Comparison of ENCODE assay signal across 29 cellular contexts in the genomic region with DNA sequence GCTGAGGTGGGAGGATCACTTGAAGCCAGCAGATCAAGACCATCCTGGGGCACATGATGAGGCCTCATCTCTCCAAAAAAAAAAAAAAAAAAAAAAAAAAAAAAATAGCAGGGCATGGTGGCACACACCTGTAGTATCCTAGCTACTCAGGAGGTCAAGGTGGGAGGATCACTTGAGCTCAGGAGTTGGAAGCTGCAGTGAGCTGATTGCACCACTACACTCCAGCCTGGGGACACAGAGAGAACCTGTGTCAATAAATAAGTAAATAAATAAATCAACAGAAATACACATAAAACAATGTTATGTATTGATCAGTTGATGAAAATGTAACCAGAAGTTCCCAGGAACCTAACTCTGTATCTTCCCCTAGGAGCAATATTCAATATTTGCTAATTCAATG.
"Had no signal": no experiment of that assay in that cellular context is flagged by ENCODE, and none has a peak within 500 bp of the region (broad histone marks: within the 10 kb centered on the region; RNA-seq: fewer than 3 reads in every experiment).

No MANE protein-coding gene starts in this region.

- H3K4me1 ChIP-seq: stomach, suprapubic skin, testis, thyroid gland, tibial artery, tibial nerve, transverse colon, upper lobe of left lung, upper lobe of right lung, uterus, vagina had no signal

- H3K36me3 Mint-ChIP-seq: stimulated activated effector memory CD8-positive, alpha-beta T cell treated with anti-CD3 and anti-CD28 coated beads, Interleukin-12 subunit alpha, Interleukin-12 subunit beta, amount 100 ng/mL, for 72 hours; type B pancreatic cell had no signal

- H3K27me3 ChIP-seq: stomach, suprapubic skin, testis, thyroid gland, tibial artery, tibial nerve, transverse colon, upper lobe of left lung, upper lobe of right lung, uterus, vagina had no signal

- FAIRE-seq: urothelium cell line had no signal

- H3K27me3 Mint-ChIP-seq: stimulated activated memory B cell treated with anti-CD40 and anti-IgM and Interleukin-4, amounts not matched to agents 10 μg/mL and 1 μg/mL and 100 μg/mL, for 72 hours; stimulated activated naive B cell treated with anti-CD40 and anti-IgM and Interleukin-4, amounts not matched to agents 10 μg/mL and 1 μg/mL and 100 μg/mL, for 72 hours; stimulated activated naive CD8-positive, alpha-beta T cell treated with anti-CD3 and anti-CD28 coated beads, Interleukin-15, amount 100 ng/mL, for 72 hours; stimulated activated naive CD8-positive, alpha-beta T cell treated with anti-CD3 and anti-CD28 coated beads, Interleukin-15, Interleukin-2, amounts not matched to agents 100 ng/mL and 50 ng/mL, for 24 hours; type B pancreatic cell had no signal

- H3K4me3 Mint-ChIP-seq: stimulated activated effector memory CD8-positive, alpha-beta T cell treated with anti-CD3 and anti-CD28 coated beads, Interleukin-12 subunit alpha, Interleukin-12 subunit beta, amount 100 ng/mL, for 72 hours; stimulated activated memory B cell treated with anti-CD40 and anti-IgM and Interleukin-4, amounts not matched to agents 10 μg/mL and 1 μg/mL and 100 μg/mL, for 72 hours; stimulated activated naive B cell treated with anti-CD40 and anti-IgM and Interleukin-4, amounts not matched to agents 10 μg/mL and 1 μg/mL and 100 μg/mL, for 72 hours; stimulated activated naive CD8-positive, alpha-beta T cell treated with anti-CD3 and anti-CD28 coated beads, Interleukin-15, amount 100 ng/mL, for 72 hours; stimulated activated naive CD8-positive, alpha-beta T cell treated with anti-CD3 and anti-CD28 coated beads, Interleukin-15, Interleukin-2, amounts not matched to agents 100 ng/mL and 50 ng/mL, for 24 hours; type B pancreatic cell had no signal

- H3K27ac ChIP-seq: stomach, suprapubic skin, testis, thoracic aorta, thyroid gland, tibial artery, tibial nerve, transverse colon, upper lobe of left lung, upper lobe of right lung, uterus, vagina had no signal

- ATAC-seq: stimulated activated effector memory CD8-positive, alpha-beta T cell treated with anti-CD3 and anti-CD28 coated beads, Interleukin-12 subunit alpha, Interleukin-12 subunit beta, amount 100 ng/mL, for 72 hours; stimulated activated memory B cell treated with anti-CD40 and anti-IgM and Interleukin-4, amounts not matched to agents 10 μg/mL and 1 μg/mL and 100 μg/mL, for 72 hours; stimulated activated naive B cell treated with anti-CD40 and anti-IgM and Interleukin-4, amounts not matched to agents 10 μg/mL and 1 μg/mL and 100 μg/mL, for 72 hours; stimulated activated naive CD8-positive, alpha-beta T cell treated with anti-CD3 and anti-CD28 coated beads, Interleukin-15, amount 100 ng/mL, for 72 hours; stimulated activated naive CD8-positive, alpha-beta T cell treated with anti-CD3 and anti-CD28 coated beads, Interleukin-15, Interleukin-2, amounts not matched to agents 100 U/mL and 50 U/mL, for 24 hours; upper lobe of right lung had no signal

- H3K36me3 ChIP-seq: stomach, suprapubic skin, thoracic aorta, thyroid gland, tibial artery, tibial nerve, transverse colon, upper lobe of left lung, upper lobe of right lung, uterus, vagina had no signal

- H3K4me1 Mint-ChIP-seq: stimulated activated effector memory CD8-positive, alpha-beta T cell treated with anti-CD3 and anti-CD28 coated beads, Interleukin-12 subunit alpha, Interleukin-12 subunit beta, amount 100 ng/mL, for 72 hours; stimulated activated memory B cell treated with anti-CD40 and anti-IgM and Interleukin-4, amounts not matched to agents 10 μg/mL and 1 μg/mL and 100 μg/mL, for 72 hours; stimulated activated naive B cell treated with anti-CD40 and anti-IgM and Interleukin-4, amounts not matched to agents 10 μg/mL and 1 μg/mL and 100 μg/mL, for 72 hours; stimulated activated naive CD8-positive, alpha-beta T cell treated with anti-CD3 and anti-CD28 coated beads, Interleukin-15, amount 100 ng/mL, for 72 hours had no signal

- H3K9me3 ChIP-seq: stomach, suprapubic skin, testis, thoracic aorta, thyroid gland, tibial artery, tibial nerve, transverse colon, upper lobe of left lung, upper lobe of right lung, uterus, vagina had no signal

- H3K27ac Mint-ChIP-seq: stimulated activated effector memory CD8-positive, alpha-beta T cell treated with anti-CD3 and anti-CD28 coated beads, Interleukin-12 subunit alpha, Interleukin-12 subunit beta, amount 100 ng/mL, for 72 hours; stimulated activated memory B cell treated with anti-CD40 and anti-IgM and Interleukin-4, amounts not matched to agents 10 μg/mL and 1 μg/mL and 100 μg/mL, for 72 hours; stimulated activated naive B cell treated with anti-CD40 and anti-IgM and Interleukin-4, amounts not matched to agents 10 μg/mL and 1 μg/mL and 100 μg/mL, for 72 hours; stimulated activated naive CD8-positive, alpha-beta T cell treated with anti-CD3 and anti-CD28 coated beads, Interleukin-15, amount 100 ng/mL, for 72 hours; stimulated activated naive CD8-positive, alpha-beta T cell treated with anti-CD3 and anti-CD28 coated beads, Interleukin-15, Interleukin-2, amounts not matched to agents 100 ng/mL and 50 ng/mL, for 24 hours; type B pancreatic cell had no signal

- DNase-seq: stimulated activated CD4-positive, alpha-beta T cell treated with anti-CD3 and anti-CD28 coated beads, Interleukin-2, amount 100 ng/mL, for 48 hours; stimulated activated CD4-positive, alpha-beta T cell treated with anti-CD3 and anti-CD28 coated beads, Interleukin-4, amount 100 ng/mL, for 1 hour; stimulated activated CD4-positive, alpha-beta T cell treated with anti-CD3 and anti-CD28 coated beads, Interleukin-4, amount 100 ng/mL, for 24 hours; stimulated activated CD4-positive, alpha-beta T cell treated with anti-CD3 and anti-CD28 coated beads, Interleukin-4, amount 100 ng/mL, for 4 hours; stimulated activated CD8-positive, alpha-beta memory T cell treated with anti-CD3 and anti-CD28 coated beads, Interleukin-4, amount 100 ng/mL, for 48 hours; stimulated activated naive B cell treated with anti-CD40 and anti-IgM and Interleukin-4, amounts not matched to agents 10 μg/mL and 1 μg/mL and 100 μg/mL, for 72 hours; stimulated activated naive CD4-positive, alpha-beta T cell; stimulated activated naive CD4-positive, alpha-beta T cell treated with Interleukin-2 at 50 U/mL for 16 hours; stimulated activated naive CD8-positive, alpha-beta T cell treated with anti-CD3 and anti-CD28 coated beads, Interleukin-15, amount 100 ng/mL, for 72 hours; stimulated activated naive CD8-positive, alpha-beta T cell treated with anti-CD3 and anti-CD28 coated beads, Interleukin-15, Interleukin-2, amounts not matched to agents 100 U/mL and 50 U/mL, for 24 hours; stomach; substantia nigra; testis; thyroid gland; tibial artery; transverse colon; trophoblast cell; upper lobe of left lung; upper lobe of right lung; uterus had no signal

- H3K4me3 ChIP-seq: stomach, suprapubic skin, testis, thoracic aorta, thyroid gland, tibial artery, tibial nerve, transverse colon, upper lobe of left lung, upper lobe of right lung, uterus, vagina had no signal
